ENCODE assay signal across 1 cellular context in genomic region chr4:113635739-113636437, GRCh38.
TF ChIP-seq lines count a peak whose summit lies in the region.

No MANE protein-coding gene starts in this region.

TF ChIP-seq in SK-N-SH treated with all-trans-retinoic acid at 6 μM for 48 hours, 23 proteins besides CTCF, POLR2A, EP300 and RAD21 (continued from another document):
- TF ChIP-seq TSHZ2 (CRISPR knock-in tag; IDR thresholded peaks at IDR 0.05) = no peak
- no peak for TF ChIP-seq ZNF565 (CRISPR knock-in tag; conservative IDR thresholded peaks at IDR 0.05; ENCODE audit: low read depth)
- no peak for TF ChIP-seq PATZ1 (CRISPR knock-in tag; IDR thresholded peaks at IDR 0.05; ENCODE audit: borderline replicate concordance)
